ENCODE assay signal across 8 cellular contexts in genomic region chr15:74136584-74137543, GRCh38. TPM values are rescaled to one million over a fixed set of nuclear protein-coding genes. Genes with fewer than 3 reads are reported as not detected.
DNase-seq lines count a peak whose midpoint lies in the region; ATAC-seq lines count a peak whose summit lies in the region.

No MANE protein-coding gene starts in this region.

- intact Hi-C loops in activated CD4-positive, alpha-beta memory T cell treated with anti-CD3 and anti-CD28 coated beads for 36 hours (cut with micrococcal nuclease): no loop called here

- CTCF ChIA-PET in activated CD4-positive, alpha-beta memory T cell treated with anti-CD3 and anti-CD28 coated beads for 36 hours (lab: Charles Lee): no interaction called here

- no peak overlapping the region for H3K27ac Mint-ChIP-seq in activated CD4-positive, alpha-beta memory T cell treated with anti-CD3 and anti-CD28 coated beads for 36 hours

- no peaks in the 10 kb centered on the region for H3K9me3 Mint-ChIP-seq in activated CD4-positive, alpha-beta memory T cell treated with anti-CD3 and anti-CD28 coated beads for 36 hours

- ATAC-seq in GM21515 (IDR thresholded peaks at IDR 0.05; ENCODE audit: unreplicated experiment): no peak

- peaks cover 5% of the 10 kb centered on the region for H3K9me3 ChIP-seq in iPS-18a (ENCODE audit: control insufficient read depth, low read depth, low read length)
- H3K9me3 ChIP-seq in subcutaneous abdominal adipose tissue (ENCODE audit: control insufficient read depth in 5 of 5, low read length in 5 of 5): peaks cover 0 to 9% (median 6%) of the 10 kb centered on the region in 5 donors

- H3K9ac ChIP-seq in iPS-18a (ENCODE audit: low read length) (peak overlapping the region; percentile 22), subcutaneous abdominal adipose tissue (ENCODE audit: low read length in 5 of 5) (peak overlapping the region in 3 of 5 donors; percentile 38 to 68 (median 47))

- peaks cover 74% of the 10 kb centered on the region for H3K27me3 Mint-ChIP-seq in activated CD4-positive, alpha-beta memory T cell treated with anti-CD3 and anti-CD28 coated beads for 36 hours

- H3K27me3 ChIP-seq in iPS-18a (ENCODE audit: control insufficient read depth, insufficient read depth, low read length) (peaks cover 74% of the 10 kb centered on the region), subcutaneous abdominal adipose tissue (ENCODE audit: control insufficient read depth in 5 of 5, insufficient read depth in 4 of 5, low read length in 5 of 5) (peaks cover 28 to 49% (median 37%) of the 10 kb centered on the region in 5 donors)

- DNase-seq in NCI-H82 (lab: John Stamatoyannopoulos, UW) (peak; percentile 24), NCI-H82 treated with DMSO at 0.1 percent for 48 hours (lab: John Stamatoyannopoulos, UW; ENCODE audit: unreplicated experiment) (no peak), SIG-M5 (lab: John Stamatoyannopoulos, UW) (no peak), NCI-H510A (lab: John Stamatoyannopoulos, UW) (no peak)
- no peak for DNase-seq in activated CD4-positive, alpha-beta memory T cell treated with anti-CD3 and anti-CD28 coated beads for 36 hours

- peaks cover 51% of the 10 kb centered on the region for H3K4me1 ChIP-seq in iPS-18a (ENCODE audit: control insufficient read depth, low read depth, low read length)
- H3K4me1 ChIP-seq in subcutaneous abdominal adipose tissue (ENCODE audit: control insufficient read depth in 5 of 5, insufficient read depth in 5 of 5, low read length in 5 of 5): peaks cover 0 to 43% (median 31%) of the 10 kb centered on the region in 5 donors

- peak overlapping the region; percentile 38 for H3K4me3 Mint-ChIP-seq in activated CD4-positive, alpha-beta memory T cell treated with anti-CD3 and anti-CD28 coated beads for 36 hours

- H3K27ac ChIP-seq in iPS-18a (ENCODE audit: low read length) (no peak overlapping the region), subcutaneous abdominal adipose tissue (ENCODE audit: low read depth, low read length) (no peak overlapping the region)

- H3K4me1 Mint-ChIP-seq in activated CD4-positive, alpha-beta memory T cell treated with anti-CD3 and anti-CD28 coated beads for 36 hours (ENCODE audit: low read depth): peaks cover 21% of the 10 kb centered on the region

- POLR2A ChIA-PET in activated CD4-positive, alpha-beta memory T cell treated with anti-CD3 and anti-CD28 coated beads for 36 hours (lab: Charles Lee): no interaction called here

- H3K36me3 Mint-ChIP-seq in activated CD4-positive, alpha-beta memory T cell treated with anti-CD3 and anti-CD28 coated beads for 36 hours: no peaks in the 10 kb centered on the region

- no peaks in the 10 kb centered on the region for H3K36me3 ChIP-seq in iPS-18a (ENCODE audit: control insufficient read depth, low read depth, low read length)
- H3K36me3 ChIP-seq in subcutaneous abdominal adipose tissue (ENCODE audit: control insufficient read depth in 5 of 5, insufficient read depth in 5 of 5, low read length in 5 of 5): no peaks in the 10 kb centered on the region

- peak overlapping the region; percentile 56 for H3K4me3 ChIP-seq in iPS-18a (ENCODE audit: low read length)
- H3K4me3 ChIP-seq in subcutaneous abdominal adipose tissue (ENCODE audit: low read depth in 1 of 5, low read length in 5 of 5): peak overlapping the region; percentile 14 to 68 (median 60)

RNA-seq across cellular contexts. Expression of gene ISLR2, which starts 6.5 kb away (rescaled TPM):
- not detected for total RNA-seq in activated CD4-positive, alpha-beta memory T cell treated with anti-CD3 and anti-CD28 coated beads for 36 hours

RNA-seq across cellular contexts. Expression of gene ISLR, which starts 36.6 kb away (rescaled TPM):
- not detected for total RNA-seq in activated CD4-positive, alpha-beta memory T cell treated with anti-CD3 and anti-CD28 coated beads for 36 hours

RNA-seq across cellular contexts. Expression of gene GOLGA6A, which starts 54.5 kb away (rescaled TPM):
- total RNA-seq in activated CD4-positive, alpha-beta memory T cell treated with anti-CD3 and anti-CD28 coated beads for 36 hours: not detected
